In genomic region chr19:46927106-46927505, GRCh38 we compare ENCODE assay signal across 13 cellular contexts.
DNase-seq lines count a peak whose midpoint lies in the region; ATAC-seq, FAIRE-seq and TF ChIP-seq lines count a peak whose summit lies in the region.
"Had no signal": no experiment of that assay in that cellular context is flagged by ENCODE, and none has a peak within 500 bp of the region (broad histone marks: within the 10 kb centered on the region; RNA-seq: fewer than 3 reads in every experiment).

No MANE protein-coding gene starts in this region.

- H3K79me2 ChIP-seq in astrocyte (ENCODE audit: insufficient read depth, low read length), result peaks cover 84% of the 10 kb centered on the region

- H2AFZ ChIP-seq in astrocyte (ENCODE audit: low read depth, low read length), result no peak overlapping the region

- peaks cover 40% of the 10 kb centered on the region for H3K4me1 Mint-ChIP-seq in astrocyte (ENCODE audit: low read depth, unreplicated experiment)

- no peak overlapping the region for H3K27ac Mint-ChIP-seq in astrocyte (ENCODE audit: unreplicated experiment)

- 94% methylated on average over 6 of the region's 6 CpGs for WGBS in thymus

- H3K27me3 ChIP-seq in cardiac muscle cell (no peaks in the 10 kb centered on the region), astrocyte (ENCODE audit: insufficient read depth, low read length) (no peaks in the 10 kb centered on the region), iPS-20b (ENCODE audit: insufficient read depth, low read length) (no peaks in the 10 kb centered on the region), thymus (ENCODE audit: control insufficient read depth, insufficient read depth) (no peaks in the 10 kb centered on the region)
- H3K27me3 ChIP-seq: uterus had no signal

- ATAC-seq in Right ventricle myocardium superior (ENCODE audit: poor library complexity), result no peak
- no peak for ATAC-seq in HG02642 (IDR thresholded peaks at IDR 0.05; ENCODE audit: poor library complexity, unreplicated experiment)

- H3K4me3 Mint-ChIP-seq in astrocyte (ENCODE audit: unreplicated experiment), result no peak overlapping the region

- intact Hi-C loops in Right ventricle myocardium superior (cut with DNase I), result no loop called here

- peak overlapping the region; percentile 96 for H3K27ac ChIP-seq in cardiac muscle cell
- H3K27ac ChIP-seq in astrocyte (ENCODE audit: low read depth, low read length), result no peak overlapping the region
- no peak overlapping the region for H3K27ac ChIP-seq in iPS-20b (ENCODE audit: low read length)
- peak overlapping the region; percentile 31 for H3K27ac ChIP-seq in thymus (ENCODE audit: low read depth)
- H3K27ac ChIP-seq: uterus had no signal

- DNase-seq in cardiac muscle cell (ENCODE audit: low read depth in 1 of 2, low spot score in 1 of 2) (no peak), Right ventricle myocardium superior (no peak), astrocyte (ENCODE audit: low read depth) (no peak), NCI-H128 (lab: John Stamatoyannopoulos, UW; ENCODE audit: unreplicated experiment) (no peak)
- DNase-seq in activated CD4-positive, alpha-beta T cell treated with anti-CD3 and anti-CD28 coated beads for 48 hours, result no peak
- DNase-seq: ACHN, DMS53, erythroblast, uterus had no signal

- H3K9ac ChIP-seq in astrocyte (ENCODE audit: low read length) (no peak overlapping the region), iPS-20b (ENCODE audit: low read depth, low read length) (0 out of 2 replicates have a peak overlapping the region, but pooled peaks have one; percentile 13)

- TF ChIP-seq CTCF in cardiac muscle cell (IDR thresholded peaks at IDR 0.05; ENCODE audit: low read depth, low read length) (no peak), astrocyte (IDR thresholded peaks at IDR 0.05; ENCODE audit: insufficient read depth, low read depth, low read length) (no peak)

- H3K4me2 ChIP-seq in astrocyte (ENCODE audit: low read length), result peak overlapping the region; percentile 29
- H3K4me2 ChIP-seq: smooth muscle cell had no signal

- H3K9me3 Mint-ChIP-seq in astrocyte (ENCODE audit: unreplicated experiment), result no peaks in the 10 kb centered on the region

- H3K27me3 Mint-ChIP-seq in astrocyte (ENCODE audit: low read depth, unreplicated experiment), result no peaks in the 10 kb centered on the region

- H3K4me3 ChIP-seq in cardiac muscle cell, result no peak overlapping the region
- no peak overlapping the region for H3K4me3 ChIP-seq in astrocyte (ENCODE audit: insufficient read depth, low read depth, low read length)
- H3K4me3 ChIP-seq in iPS-20b (ENCODE audit: low read length), result no peak overlapping the region
- H3K4me3 ChIP-seq in thymus (ENCODE audit: low read length), result no peak overlapping the region
- H3K4me3 ChIP-seq: smooth muscle cell, uterus had no signal

- H3K36me3 Mint-ChIP-seq in astrocyte (ENCODE audit: low read depth, unreplicated experiment), result peaks cover 7% of the 10 kb centered on the region

- H4K20me1 ChIP-seq in astrocyte (ENCODE audit: insufficient read depth, low read length), result peaks cover 71% of the 10 kb centered on the region

- FAIRE-seq in astrocyte (lab: Jason Lieb, UNC), result no peak

- no peaks in the 10 kb centered on the region for H3K9me3 ChIP-seq in cardiac muscle cell (ENCODE audit: low read depth)
- no peaks in the 10 kb centered on the region for H3K9me3 ChIP-seq in astrocyte (ENCODE audit: insufficient read depth, low read depth, low read length)
- no peaks in the 10 kb centered on the region for H3K9me3 ChIP-seq in iPS-20b (ENCODE audit: insufficient read depth, low read depth, low read length)
- no peaks in the 10 kb centered on the region for H3K9me3 ChIP-seq in thymus (ENCODE audit: control insufficient read depth)
- H3K9me3 ChIP-seq: uterus had no signal

- H3K4me1 ChIP-seq in cardiac muscle cell (ENCODE audit: low read depth) (peaks cover 57% of the 10 kb centered on the region), astrocyte (ENCODE audit: insufficient read depth, low read length) (peaks cover 36% of the 10 kb centered on the region), iPS-20b (ENCODE audit: insufficient read depth, low read length) (peaks cover 11% of the 10 kb centered on the region), thymus (ENCODE audit: control insufficient read depth, insufficient read depth, low read length) (no peaks in the 10 kb centered on the region)

- H3K36me3 ChIP-seq in cardiac muscle cell (no peaks in the 10 kb centered on the region), astrocyte (ENCODE audit: insufficient read depth, low read length) (peaks cover 3% of the 10 kb centered on the region), iPS-20b (ENCODE audit: insufficient read depth, low read depth, low read length) (peaks cover 18% of the 10 kb centered on the region), thymus (ENCODE audit: control insufficient read depth, insufficient read depth) (peaks cover 21% of the 10 kb centered on the region)
- H3K36me3 ChIP-seq: uterus had no signal

Comparison
In these comparisons a context has a peak if more than half of its experiments do, and no peak if none do; other contexts are left out.
1. H3K27ac ChIP-seq: peak in cardiac muscle cell (single experiment) and thymus (single experiment); none in astrocyte (single experiment) and iPS-20b (single experiment).